In the genomic region with DNA sequence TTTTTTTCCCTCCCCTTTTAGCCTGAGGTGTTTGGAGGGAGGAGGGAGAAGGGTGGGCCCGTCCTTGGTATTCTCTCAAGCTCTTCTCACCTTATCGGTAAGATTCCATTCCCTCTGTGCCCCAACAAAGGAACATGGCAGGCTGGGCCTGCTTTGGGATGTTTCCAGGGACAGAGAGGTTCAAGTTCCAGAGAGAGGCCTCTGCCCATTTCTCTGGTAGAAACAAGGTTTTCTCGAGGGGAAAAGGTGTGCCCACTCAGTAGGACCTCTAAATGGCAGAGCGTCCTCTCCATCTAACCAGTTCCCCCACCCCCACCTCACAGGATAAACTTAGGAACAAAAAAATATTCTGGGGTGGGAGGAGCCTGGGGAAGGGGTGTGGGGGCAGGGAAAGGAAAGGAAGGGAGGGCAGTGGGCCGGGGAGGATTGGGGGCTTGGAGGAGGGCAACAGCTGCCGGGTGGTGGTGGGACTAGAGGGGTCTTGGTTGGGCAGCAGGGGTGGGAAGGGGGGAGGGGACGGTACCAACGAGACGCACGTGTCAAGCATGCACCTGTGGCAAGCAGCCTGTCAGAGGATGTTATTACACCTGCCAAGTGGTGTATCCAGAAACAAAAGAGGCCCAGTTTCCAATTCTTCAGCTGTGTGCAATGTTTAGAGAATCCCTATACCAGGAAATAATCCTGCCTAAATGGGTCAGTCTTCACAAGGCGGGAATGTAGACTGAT, we compare ENCODE assay signal across 1 cellular context.
TF ChIP-seq lines count a peak whose summit lies in the region.

No MANE protein-coding gene starts in this region.

TF ChIP-seq in HepG2, 621 proteins besides CTCF, POLR2A, EP300 and RAD21 (continued from another document and continues in another):
- TF ChIP-seq, protein P1, sequence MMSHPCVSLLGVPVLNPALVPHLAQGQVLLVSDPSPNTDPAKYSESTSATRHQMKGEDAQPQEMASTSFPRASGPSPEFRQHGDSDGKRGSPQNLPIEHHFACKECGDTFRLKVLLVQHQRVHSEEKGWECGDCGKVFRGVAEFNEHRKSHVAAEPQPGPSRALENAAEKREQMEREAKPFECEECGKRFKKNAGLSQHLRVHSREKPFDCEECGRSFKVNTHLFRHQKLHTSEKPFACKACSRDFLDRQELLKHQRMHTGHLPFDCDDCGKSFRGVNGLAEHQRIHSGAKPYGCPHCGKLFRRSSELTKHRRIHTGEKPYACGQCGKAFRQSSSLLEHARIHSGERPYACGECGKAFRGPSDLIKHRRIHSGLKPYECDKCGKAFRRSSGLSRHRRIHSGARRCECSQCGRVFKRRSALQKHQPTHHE (CRISPR knock-in tag; IDR thresholded peaks at IDR 0.05; ENCODE audit: borderline replicate concordance) = no peak; the same call in 1 of the 2 replicates
- TF ChIP-seq, protein P2, sequence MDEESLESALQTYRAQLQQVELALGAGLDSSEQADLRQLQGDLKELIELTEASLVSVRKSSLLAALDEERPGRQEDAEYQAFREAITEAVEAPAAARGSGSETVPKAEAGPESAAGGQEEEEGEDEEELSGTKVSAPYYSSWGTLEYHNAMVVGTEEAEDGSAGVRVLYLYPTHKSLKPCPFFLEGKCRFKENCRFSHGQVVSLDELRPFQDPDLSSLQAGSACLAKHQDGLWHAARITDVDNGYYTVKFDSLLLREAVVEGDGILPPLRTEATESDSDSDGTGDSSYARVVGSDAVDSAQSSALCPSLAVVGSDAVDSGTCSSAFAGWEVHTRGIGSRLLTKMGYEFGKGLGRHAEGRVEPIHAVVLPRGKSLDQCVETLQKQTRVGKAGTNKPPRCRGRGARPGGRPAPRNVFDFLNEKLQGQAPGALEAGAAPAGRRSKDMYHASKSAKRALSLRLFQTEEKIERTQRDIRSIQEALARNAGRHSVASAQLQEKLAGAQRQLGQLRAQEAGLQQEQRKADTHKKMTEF (CRISPR knock-in tag; IDR thresholded peaks at IDR 0.05) = no peak
- no peak for TF ChIP-seq HMG20A (CRISPR knock-in tag; IDR thresholded peaks at IDR 0.05; ENCODE audit: borderline replicate concordance)
- TF ChIP-seq ZNF790 (CRISPR knock-in tag; IDR thresholded peaks at IDR 0.05; ENCODE audit: borderline replicate concordance) = no peak; the same call in 1 of the 2 replicates
- TF ChIP-seq STAG1 (CRISPR knock-in tag; IDR thresholded peaks at IDR 0.05) = no peak
- TF ChIP-seq ARNTL (CRISPR knock-in tag; IDR thresholded peaks at IDR 0.05) = no peak; the same call in 1 of the 2 replicates
- TF ChIP-seq ZFP36 (IDR thresholded peaks at IDR 0.05; ENCODE audit: borderline replicate concordance, low read depth, low read length, partially characterized antibody) = no peak
- TF ChIP-seq, protein P3, sequence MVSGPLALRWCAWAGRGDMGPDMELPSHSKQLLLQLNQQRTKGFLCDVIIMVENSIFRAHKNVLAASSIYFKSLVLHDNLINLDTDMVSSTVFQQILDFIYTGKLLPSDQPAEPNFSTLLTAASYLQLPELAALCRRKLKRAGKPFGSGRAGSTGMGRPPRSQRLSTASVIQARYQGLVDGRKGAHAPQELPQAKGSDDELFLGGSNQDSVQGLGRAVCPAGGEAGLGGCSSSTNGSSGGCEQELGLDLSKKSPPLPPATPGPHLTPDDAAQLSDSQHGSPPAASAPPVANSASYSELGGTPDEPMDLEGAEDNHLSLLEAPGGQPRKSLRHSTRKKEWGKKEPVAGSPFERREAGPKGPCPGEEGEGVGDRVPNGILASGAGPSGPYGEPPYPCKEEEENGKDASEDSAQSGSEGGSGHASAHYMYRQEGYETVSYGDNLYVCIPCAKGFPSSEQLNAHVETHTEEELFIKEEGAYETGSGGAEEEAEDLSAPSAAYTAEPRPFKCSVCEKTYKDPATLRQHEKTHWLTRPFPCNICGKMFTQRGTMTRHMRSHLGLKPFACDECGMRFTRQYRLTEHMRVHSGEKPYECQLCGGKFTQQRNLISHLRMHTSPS (CRISPR knock-in tag; IDR thresholded peaks at IDR 0.05; ENCODE audit: low read depth) = no peak
- TF ChIP-seq HOXA3 (CRISPR knock-in tag; IDR thresholded peaks at IDR 0.05) = no peak
- TF ChIP-seq PCBP1 (IDR thresholded peaks at IDR 0.05; ENCODE audit: borderline replicate concordance, low read depth, low read length) = peak; percentile 85; the same call in 1 of the 2 replicates
- TF ChIP-seq, protein P4, sequence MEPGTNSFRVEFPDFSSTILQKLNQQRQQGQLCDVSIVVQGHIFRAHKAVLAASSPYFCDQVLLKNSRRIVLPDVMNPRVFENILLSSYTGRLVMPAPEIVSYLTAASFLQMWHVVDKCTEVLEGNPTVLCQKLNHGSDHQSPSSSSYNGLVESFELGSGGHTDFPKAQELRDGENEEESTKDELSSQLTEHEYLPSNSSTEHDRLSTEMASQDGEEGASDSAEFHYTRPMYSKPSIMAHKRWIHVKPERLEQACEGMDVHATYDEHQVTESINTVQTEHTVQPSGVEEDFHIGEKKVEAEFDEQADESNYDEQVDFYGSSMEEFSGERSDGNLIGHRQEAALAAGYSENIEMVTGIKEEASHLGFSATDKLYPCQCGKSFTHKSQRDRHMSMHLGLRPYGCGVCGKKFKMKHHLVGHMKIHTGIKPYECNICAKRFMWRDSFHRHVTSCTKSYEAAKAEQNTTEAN (CRISPR knock-in tag; conservative IDR thresholded peaks at IDR 0.05) = no peak
- TF ChIP-seq, protein P5, sequence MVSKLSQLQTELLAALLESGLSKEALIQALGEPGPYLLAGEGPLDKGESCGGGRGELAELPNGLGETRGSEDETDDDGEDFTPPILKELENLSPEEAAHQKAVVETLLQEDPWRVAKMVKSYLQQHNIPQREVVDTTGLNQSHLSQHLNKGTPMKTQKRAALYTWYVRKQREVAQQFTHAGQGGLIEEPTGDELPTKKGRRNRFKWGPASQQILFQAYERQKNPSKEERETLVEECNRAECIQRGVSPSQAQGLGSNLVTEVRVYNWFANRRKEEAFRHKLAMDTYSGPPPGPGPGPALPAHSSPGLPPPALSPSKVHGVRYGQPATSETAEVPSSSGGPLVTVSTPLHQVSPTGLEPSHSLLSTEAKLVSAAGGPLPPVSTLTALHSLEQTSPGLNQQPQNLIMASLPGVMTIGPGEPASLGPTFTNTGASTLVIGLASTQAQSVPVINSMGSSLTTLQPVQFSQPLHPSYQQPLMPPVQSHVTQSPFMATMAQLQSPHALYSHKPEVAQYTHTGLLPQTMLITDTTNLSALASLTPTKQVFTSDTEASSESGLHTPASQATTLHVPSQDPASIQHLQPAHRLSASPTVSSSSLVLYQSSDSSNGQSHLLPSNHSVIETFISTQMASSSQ (IDR thresholded peaks at IDR 0.05; ENCODE audit: low read depth) = no peak
- TF ChIP-seq, protein P5 (CRISPR knock-in tag; IDR thresholded peaks at IDR 0.05; ENCODE audit: borderline replicate concordance) = no peak
- TF ChIP-seq, protein P6, sequence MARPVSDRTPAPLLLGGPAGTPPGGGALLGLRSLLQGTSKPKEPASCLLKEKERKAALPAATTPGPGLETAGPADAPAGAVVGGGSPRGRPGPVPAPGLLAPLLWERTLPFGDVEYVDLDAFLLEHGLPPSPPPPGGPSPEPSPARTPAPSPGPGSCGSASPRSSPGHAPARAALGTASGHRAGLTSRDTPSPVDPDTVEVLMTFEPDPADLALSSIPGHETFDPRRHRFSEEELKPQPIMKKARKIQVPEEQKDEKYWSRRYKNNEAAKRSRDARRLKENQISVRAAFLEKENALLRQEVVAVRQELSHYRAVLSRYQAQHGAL (CRISPR knock-in tag; IDR thresholded peaks at IDR 0.05; ENCODE audit: not compliant biosample characterization) = no peak
- no peak for TF ChIP-seq ZNF563 (CRISPR knock-in tag; IDR thresholded peaks at IDR 0.05)
- TF ChIP-seq, protein P7, sequence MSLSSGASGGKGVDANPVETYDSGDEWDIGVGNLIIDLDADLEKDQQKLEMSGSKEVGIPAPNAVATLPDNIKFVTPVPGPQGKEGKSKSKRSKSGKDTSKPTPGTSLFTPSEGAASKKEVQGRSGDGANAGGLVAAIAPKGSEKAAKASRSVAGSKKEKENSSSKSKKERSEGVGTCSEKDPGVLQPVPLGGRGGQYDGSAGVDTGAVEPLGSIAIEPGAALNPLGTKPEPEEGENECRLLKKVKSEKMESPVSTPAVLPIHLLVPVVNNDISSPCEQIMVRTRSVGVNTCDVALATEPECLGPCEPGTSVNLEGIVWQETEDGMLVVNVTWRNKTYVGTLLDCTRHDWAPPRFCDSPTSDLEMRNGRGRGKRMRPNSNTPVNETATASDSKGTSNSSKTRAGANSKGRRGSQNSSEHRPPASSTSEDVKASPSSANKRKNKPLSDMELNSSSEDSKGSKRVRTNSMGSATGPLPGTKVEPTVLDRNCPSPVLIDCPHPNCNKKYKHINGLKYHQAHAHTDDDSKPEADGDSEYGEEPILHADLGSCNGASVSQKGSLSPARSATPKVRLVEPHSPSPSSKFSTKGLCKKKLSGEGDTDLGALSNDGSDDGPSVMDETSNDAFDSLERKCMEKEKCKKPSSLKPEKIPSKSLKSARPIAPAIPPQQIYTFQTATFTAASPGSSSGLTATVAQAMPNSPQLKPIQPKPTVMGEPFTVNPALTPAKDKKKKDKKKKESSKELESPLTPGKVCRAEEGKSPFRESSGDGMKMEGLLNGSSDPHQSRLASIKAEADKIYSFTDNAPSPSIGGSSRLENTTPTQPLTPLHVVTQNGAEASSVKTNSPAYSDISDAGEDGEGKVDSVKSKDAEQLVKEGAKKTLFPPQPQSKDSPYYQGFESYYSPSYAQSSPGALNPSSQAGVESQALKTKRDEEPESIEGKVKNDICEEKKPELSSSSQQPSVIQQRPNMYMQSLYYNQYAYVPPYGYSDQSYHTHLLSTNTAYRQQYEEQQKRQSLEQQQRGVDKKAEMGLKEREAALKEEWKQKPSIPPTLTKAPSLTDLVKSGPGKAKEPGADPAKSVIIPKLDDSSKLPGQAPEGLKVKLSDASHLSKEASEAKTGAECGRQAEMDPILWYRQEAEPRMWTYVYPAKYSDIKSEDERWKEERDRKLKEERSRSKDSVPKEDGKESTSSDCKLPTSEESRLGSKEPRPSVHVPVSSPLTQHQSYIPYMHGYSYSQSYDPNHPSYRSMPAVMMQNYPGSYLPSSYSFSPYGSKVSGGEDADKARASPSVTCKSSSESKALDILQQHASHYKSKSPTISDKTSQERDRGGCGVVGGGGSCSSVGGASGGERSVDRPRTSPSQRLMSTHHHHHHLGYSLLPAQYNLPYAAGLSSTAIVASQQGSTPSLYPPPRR (CRISPR knock-in tag; IDR thresholded peaks at IDR 0.05; ENCODE audit: borderline replicate concordance) = no peak
- no peak for TF ChIP-seq THAP11 (CRISPR knock-in tag; IDR thresholded peaks at IDR 0.05)
- TF ChIP-seq ZFAT (CRISPR knock-in tag; conservative IDR thresholded peaks at IDR 0.05) = no peak
- no peak for TF ChIP-seq ZNF33A (CRISPR knock-in tag; IDR thresholded peaks at IDR 0.05; ENCODE audit: borderline replicate concordance)
- TF ChIP-seq, protein P8, sequence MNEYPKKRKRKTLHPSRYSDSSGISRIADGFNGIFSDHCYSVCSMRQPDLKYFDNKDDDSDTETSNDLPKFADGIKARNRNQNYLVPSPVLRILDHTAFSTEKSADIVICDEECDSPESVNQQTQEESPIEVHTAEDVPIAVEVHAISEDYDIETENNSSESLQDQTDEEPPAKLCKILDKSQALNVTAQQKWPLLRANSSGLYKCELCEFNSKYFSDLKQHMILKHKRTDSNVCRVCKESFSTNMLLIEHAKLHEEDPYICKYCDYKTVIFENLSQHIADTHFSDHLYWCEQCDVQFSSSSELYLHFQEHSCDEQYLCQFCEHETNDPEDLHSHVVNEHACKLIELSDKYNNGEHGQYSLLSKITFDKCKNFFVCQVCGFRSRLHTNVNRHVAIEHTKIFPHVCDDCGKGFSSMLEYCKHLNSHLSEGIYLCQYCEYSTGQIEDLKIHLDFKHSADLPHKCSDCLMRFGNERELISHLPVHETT (CRISPR knock-in tag; conservative IDR thresholded peaks at IDR 0.05) = no peak
- TF ChIP-seq SOX13 (IDR thresholded peaks at IDR 0.05) = 0 out of 2 replicates have a peak, but pooled peaks have one; percentile 30
- TF ChIP-seq SOX13 (CRISPR knock-in tag; conservative IDR thresholded peaks at IDR 0.05 in 1 of 2, IDR thresholded peaks at IDR 0.05 in 1 of 2) = no peak; a peak in 1 of 4 replicates
- no peak for TF ChIP-seq SOX5 (CRISPR knock-in tag; IDR thresholded peaks at IDR 0.05; ENCODE audit: borderline replicate concordance)
- TF ChIP-seq ZNF644 (CRISPR knock-in tag; IDR thresholded peaks at IDR 0.05; ENCODE audit: low read depth) = 0 out of 2 replicates have a peak, but pooled peaks have one; percentile 42
- TF ChIP-seq YEATS2 (CRISPR knock-in tag; IDR thresholded peaks at IDR 0.05; ENCODE audit: borderline replicate concordance) = no peak
- TF ChIP-seq, protein P9, sequence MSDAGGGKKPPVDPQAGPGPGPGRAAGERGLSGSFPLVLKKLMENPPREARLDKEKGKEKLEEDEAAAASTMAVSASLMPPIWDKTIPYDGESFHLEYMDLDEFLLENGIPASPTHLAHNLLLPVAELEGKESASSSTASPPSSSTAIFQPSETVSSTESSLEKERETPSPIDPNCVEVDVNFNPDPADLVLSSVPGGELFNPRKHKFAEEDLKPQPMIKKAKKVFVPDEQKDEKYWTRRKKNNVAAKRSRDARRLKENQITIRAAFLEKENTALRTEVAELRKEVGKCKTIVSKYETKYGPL (CRISPR knock-in tag; IDR thresholded peaks at IDR 0.05) = no peak
- TF ChIP-seq ZNF879 (CRISPR knock-in tag; IDR thresholded peaks at IDR 0.05) = no peak
- no peak for TF ChIP-seq ZFP82 (CRISPR knock-in tag; IDR thresholded peaks at IDR 0.05; ENCODE audit: borderline replicate concordance)
- TF ChIP-seq, protein P10, sequence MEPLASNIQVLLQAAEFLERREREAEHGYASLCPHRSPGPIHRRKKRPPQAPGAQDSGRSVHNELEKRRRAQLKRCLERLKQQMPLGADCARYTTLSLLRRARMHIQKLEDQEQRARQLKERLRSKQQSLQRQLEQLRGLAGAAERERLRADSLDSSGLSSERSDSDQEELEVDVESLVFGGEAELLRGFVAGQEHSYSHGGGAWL (CRISPR knock-in tag; IDR thresholded peaks at IDR 0.05) = no peak
- no peak; the same call in 1 of the 2 replicates for TF ChIP-seq ZNF558 (CRISPR knock-in tag; IDR thresholded peaks at IDR 0.05; ENCODE audit: borderline replicate concordance)
- no peak for TF ChIP-seq KLF13 (CRISPR knock-in tag; IDR thresholded peaks at IDR 0.05)
- 0 out of 2 replicates have a peak, but pooled peaks have one; percentile 12 for TF ChIP-seq TMF1 (CRISPR knock-in tag; IDR thresholded peaks at IDR 0.05; ENCODE audit: low read depth)
- no peak for TF ChIP-seq KDM5A (IDR thresholded peaks at IDR 0.05; ENCODE audit: borderline replicate concordance, low read length)
- TF ChIP-seq ZFP36L1 (CRISPR knock-in tag; IDR thresholded peaks at IDR 0.05) = peak; percentile 35; the same call in 1 of the 2 replicates
- TF ChIP-seq, protein P11, sequence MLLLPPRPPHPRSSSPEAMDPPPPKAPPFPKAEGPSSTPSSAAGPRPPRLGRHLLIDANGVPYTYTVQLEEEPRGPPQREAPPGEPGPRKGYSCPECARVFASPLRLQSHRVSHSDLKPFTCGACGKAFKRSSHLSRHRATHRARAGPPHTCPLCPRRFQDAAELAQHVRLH (CRISPR knock-in tag; IDR thresholded peaks at IDR 0.05; ENCODE audit: borderline replicate concordance, low read depth) = no peak
- TF ChIP-seq ZNF230 (CRISPR knock-in tag; IDR thresholded peaks at IDR 0.05) = 0 out of 2 replicates have a peak, but pooled peaks have one; percentile 16
- TF ChIP-seq ZNF343 (CRISPR knock-in tag; IDR thresholded peaks at IDR 0.05) = 0 out of 2 replicates have a peak, but pooled peaks have one; percentile 9
